Comparison of ENCODE assay signal across 17 cellular contexts in the genomic region with DNA sequence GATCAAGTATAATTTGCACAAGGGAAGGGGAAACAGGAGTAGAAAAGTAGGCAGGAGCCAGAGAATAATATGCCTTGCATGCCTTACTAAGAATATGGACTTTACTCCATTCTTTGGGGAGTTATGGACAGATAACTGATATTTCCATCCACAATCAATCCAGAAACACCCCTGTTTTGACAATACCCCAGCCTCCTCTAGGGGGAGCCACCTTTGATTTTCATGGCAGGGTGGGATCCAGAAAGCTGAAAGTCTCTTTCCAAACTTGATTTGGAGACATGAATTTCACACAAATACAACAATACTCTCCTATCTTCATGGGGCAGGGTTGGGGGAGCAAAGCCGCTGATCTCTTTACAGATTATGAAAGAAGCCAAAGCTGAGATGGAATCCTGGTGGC.
DNase-seq lines count a peak whose midpoint lies in the region; ATAC-seq and TF ChIP-seq lines count a peak whose summit lies in the region.
"Had no signal": no experiment of that assay in that cellular context is flagged by ENCODE, and none has a peak within 500 bp of the region (broad histone marks: within the 10 kb centered on the region; RNA-seq: fewer than 3 reads in every experiment).

No MANE protein-coding gene starts in this region.

- no peak overlapping the region for H3K9ac ChIP-seq in PC-3 (ENCODE audit: low read length)
- H3K9ac ChIP-seq: BLaER1 had no signal

- CTCF ChIA-PET in PC-3 (lab: Charles Lee): no interaction called here

- H3K27ac ChIP-seq in GM23338 (ENCODE audit: low read depth) (no peak overlapping the region), PC-3 (ENCODE audit: low read length) (no peak overlapping the region), hepatocyte (no peak overlapping the region), sigmoid colon (no peak overlapping the region)
- H3K27ac ChIP-seq: BLaER1, left ventricle myocardium inferior, uterus had no signal

- no peak for TF ChIP-seq EP300 in sigmoid colon (IDR thresholded peaks at IDR 0.05)

- H3K36me3 ChIP-seq in BE2C (no peaks in the 10 kb centered on the region), GM23338 (ENCODE audit: insufficient read depth) (no peaks in the 10 kb centered on the region), PC-3 (ENCODE audit: low read depth, low read length) (no peaks in the 10 kb centered on the region), hepatocyte (replicated peaks; ENCODE audit: insufficient read depth, low read depth) (no peaks in the 10 kb centered on the region), sigmoid colon (no peaks in the 10 kb centered on the region)
- H3K36me3 ChIP-seq: BLaER1, left ventricle myocardium inferior, uterus had no signal

- ATAC-seq in GM23338 (peak; percentile 58), PC-3 (no peak)
- ATAC-seq: sciatic nerve had no signal

- H3K27me3 Mint-ChIP-seq in GM23338 (ENCODE audit: insufficient read depth, low read depth, poor library complexity): no peaks in the 10 kb centered on the region

- H2AFZ ChIP-seq in GM23338 (peak overlapping the region; percentile 20; the same call in 1 of the 2 replicates), PC-3 (ENCODE audit: low read length) (no peak overlapping the region), hepatocyte (no peak overlapping the region)

- no TSS peak for BruUV-seq in PC-3 (replicated peaks; lab: Mats Ljungman, UMichigan)

- H3K9me3 ChIP-seq in BE2C: no peaks in the 10 kb centered on the region
- H3K9me3 ChIP-seq in PC-3 (ENCODE audit: low read length): no peaks in the 10 kb centered on the region
- H3K9me3 ChIP-seq in hepatocyte (ENCODE audit: low read depth): no peaks in the 10 kb centered on the region
- no peaks in the 10 kb centered on the region for H3K9me3 ChIP-seq in sigmoid colon
- H3K9me3 ChIP-seq: uterus had no signal

- H3F3A ChIP-seq in GM23338 (replicated peaks; ENCODE audit: low read depth) (no peaks in the 10 kb centered on the region), PC-3 (ENCODE audit: low read length, unreplicated experiment) (no peaks in the 10 kb centered on the region)

- POLR2A ChIA-PET in PC-3 (lab: Charles Lee; ENCODE audit: unreplicated experiment): no interaction called here

- H3K4me3 ChIP-seq in BE2C (ENCODE audit: low read depth, low read length) (no peak overlapping the region), GM23338 (no peak overlapping the region), PC-3 (ENCODE audit: low read length) (no peak overlapping the region), hepatocyte (no peak overlapping the region), sigmoid colon (no peak overlapping the region)
- H3K4me3 ChIP-seq: BLaER1, left ventricle myocardium inferior, uterus had no signal

- intact Hi-C loops in PC-3 (cut with micrococcal nuclease): no loop called here
- intact Hi-C loops in sigmoid colon (cut with DNase I): no loop called here

- 81% methylated on average over 1 of the region's 1 CpG for WGBS in hepatocyte (ENCODE audit: low lambda C conversion rate, missing lambda C conversion rate)
- WGBS in sigmoid colon, 2 donors: 65 to 72% methylated on average over 1 of the region's 1 CpG

- TF ChIP-seq POLR2A in sigmoid colon (IDR thresholded peaks at IDR 0.05): no peak

- H3K4me2 ChIP-seq in GM23338: no peak overlapping the region
- no peak overlapping the region for H3K4me2 ChIP-seq in PC-3 (ENCODE audit: low read length)
- H3K4me2 ChIP-seq in hepatocyte: no peak overlapping the region
- H3K4me2 ChIP-seq: BLaER1 had no signal

- H3K27me3 ChIP-seq in BE2C: no peaks in the 10 kb centered on the region
- no peaks in the 10 kb centered on the region for H3K27me3 ChIP-seq in GM23338 (ENCODE audit: insufficient read depth)
- H3K27me3 ChIP-seq in PC-3 (ENCODE audit: low read length): no peaks in the 10 kb centered on the region
- H3K27me3 ChIP-seq in hepatocyte: no peaks in the 10 kb centered on the region
- H3K27me3 ChIP-seq in sigmoid colon: no peaks in the 10 kb centered on the region
- H3K27me3 ChIP-seq: BLaER1, uterus had no signal

- no peaks in the 10 kb centered on the region for H3K9me2 ChIP-seq in GM23338 (ENCODE audit: insufficient read depth)
- H3K9me2 ChIP-seq in PC-3 (replicated peaks; ENCODE audit: low read length): no peaks in the 10 kb centered on the region
- H3K9me2 ChIP-seq in hepatocyte (replicated peaks; ENCODE audit: insufficient read depth): no peaks in the 10 kb centered on the region

- TF ChIP-seq CTCF in BE2C (IDR thresholded peaks at IDR 0.05; ENCODE audit: low read depth, low read length): peak; percentile 31; the same call in 1 of the 2 replicates
- TF ChIP-seq CTCF in GM23338 (conservative IDR thresholded peaks at IDR 0.05; ENCODE audit: low read depth in 2 of 2): peak; percentile 71 to 83
- peak; percentile 59 for TF ChIP-seq CTCF in PC-3 (conservative IDR thresholded peaks at IDR 0.05; ENCODE audit: low read depth, low read length)
- peak; percentile 9 for TF ChIP-seq CTCF in hepatocyte (IDR thresholded peaks at IDR 0.05; ENCODE audit: poor library complexity)
- TF ChIP-seq CTCF in sigmoid colon (IDR thresholded peaks at IDR 0.05): no peak

- H3K36me3 Mint-ChIP-seq in GM23338 (ENCODE audit: low read depth): no peaks in the 10 kb centered on the region

- no peak overlapping the region for H3K27ac Mint-ChIP-seq in GM23338
- H3K27ac Mint-ChIP-seq: activated naive CD4-positive, alpha-beta T cell treated with anti-CD3 and anti-CD28 coated beads for 36 hours; nephron had no signal

- no peak for DNase-seq in BE2C
- DNase-seq in GM23338 (ENCODE audit: low spot score): peak; percentile 58
- no peak for DNase-seq in PC-3
- DNase-seq in hepatocyte (ENCODE audit: low spot score): no peak
- DNase-seq in mucosa of gallbladder (ENCODE audit: low spot score): no peak
- no peak for DNase-seq in sigmoid colon
- no peak for DNase-seq in SHP77 treated with DMSO at 0.1 percent for 48 hours (lab: John Stamatoyannopoulos, UW)
- DNase-seq in NCI-H146 (lab: John Stamatoyannopoulos, UW): no peak
- DNase-seq: activated naive CD4-positive, alpha-beta T cell treated with anti-CD3 and anti-CD28 coated beads for 36 hours; left ventricle myocardium inferior; NCI-H510A; SHP77; stimulated activated naive CD4-positive, alpha-beta T cell; uterus had no signal

- H4K20me1 ChIP-seq in GM23338 (replicated peaks; ENCODE audit: insufficient read depth) (no peaks in the 10 kb centered on the region), PC-3 (ENCODE audit: low read length) (no peaks in the 10 kb centered on the region), hepatocyte (ENCODE audit: insufficient read depth, poor library complexity, severe bottlenecking) (no peaks in the 10 kb centered on the region)
- H4K20me1 ChIP-seq: BLaER1 had no signal

- H3K4me1 ChIP-seq in BE2C (no peaks in the 10 kb centered on the region), GM23338 (ENCODE audit: insufficient read depth) (no peaks in the 10 kb centered on the region), PC-3 (ENCODE audit: insufficient read depth, low read length) (no peaks in the 10 kb centered on the region), hepatocyte (ENCODE audit: insufficient read depth) (no peaks in the 10 kb centered on the region), sigmoid colon (no peaks in the 10 kb centered on the region)
- H3K4me1 ChIP-seq: BLaER1, left ventricle myocardium inferior, uterus had no signal

- H3K9me3 Mint-ChIP-seq in GM23338: no peaks in the 10 kb centered on the region

- H3K4me1 Mint-ChIP-seq in GM23338: no peaks in the 10 kb centered on the region
- H3K4me1 Mint-ChIP-seq: nephron had no signal

- H3K79me2 ChIP-seq in GM23338 (replicated peaks; ENCODE audit: insufficient read depth): no peaks in the 10 kb centered on the region
- no peaks in the 10 kb centered on the region for H3K79me2 ChIP-seq in PC-3 (ENCODE audit: low read length)
- H3K79me2 ChIP-seq in hepatocyte: no peaks in the 10 kb centered on the region

- H3K4me3 Mint-ChIP-seq in GM23338: no peak overlapping the region
- H3K4me3 Mint-ChIP-seq: activated naive CD4-positive, alpha-beta T cell treated with anti-CD3 and anti-CD28 coated beads for 36 hours; nephron had no signal

TF ChIP-seq in GM23338, 12 proteins besides CTCF, POLR2A, EP300 and RAD21 (continues in another document):
- TF ChIP-seq STAT1 (IDR thresholded peaks at IDR 0.05; ENCODE audit: unreplicated experiment) (no peak), ZNF114 (CRISPR knock-in tag; IDR thresholded peaks at IDR 0.05) (no peak), EZH2phosphoT487 (IDR thresholded peaks at IDR 0.05; ENCODE audit: unreplicated experiment) (no peak), NANOG (IDR thresholded peaks at IDR 0.05; ENCODE audit: borderline replicate concordance) (no peak), CREB1 (CRISPR knock-in tag; IDR thresholded peaks at IDR 0.05; ENCODE audit: low read depth) (no peak), JUNB (IDR thresholded peaks at IDR 0.05; ENCODE audit: unreplicated experiment) (no peak), POLR2AphosphoS5 (IDR thresholded peaks at IDR 0.05; ENCODE audit: low read depth) (no peak), EZH2 (IDR thresholded peaks at IDR 0.05; ENCODE audit: low read depth, unreplicated experiment) (no peak)
- TF ChIP-seq, protein P1, sequence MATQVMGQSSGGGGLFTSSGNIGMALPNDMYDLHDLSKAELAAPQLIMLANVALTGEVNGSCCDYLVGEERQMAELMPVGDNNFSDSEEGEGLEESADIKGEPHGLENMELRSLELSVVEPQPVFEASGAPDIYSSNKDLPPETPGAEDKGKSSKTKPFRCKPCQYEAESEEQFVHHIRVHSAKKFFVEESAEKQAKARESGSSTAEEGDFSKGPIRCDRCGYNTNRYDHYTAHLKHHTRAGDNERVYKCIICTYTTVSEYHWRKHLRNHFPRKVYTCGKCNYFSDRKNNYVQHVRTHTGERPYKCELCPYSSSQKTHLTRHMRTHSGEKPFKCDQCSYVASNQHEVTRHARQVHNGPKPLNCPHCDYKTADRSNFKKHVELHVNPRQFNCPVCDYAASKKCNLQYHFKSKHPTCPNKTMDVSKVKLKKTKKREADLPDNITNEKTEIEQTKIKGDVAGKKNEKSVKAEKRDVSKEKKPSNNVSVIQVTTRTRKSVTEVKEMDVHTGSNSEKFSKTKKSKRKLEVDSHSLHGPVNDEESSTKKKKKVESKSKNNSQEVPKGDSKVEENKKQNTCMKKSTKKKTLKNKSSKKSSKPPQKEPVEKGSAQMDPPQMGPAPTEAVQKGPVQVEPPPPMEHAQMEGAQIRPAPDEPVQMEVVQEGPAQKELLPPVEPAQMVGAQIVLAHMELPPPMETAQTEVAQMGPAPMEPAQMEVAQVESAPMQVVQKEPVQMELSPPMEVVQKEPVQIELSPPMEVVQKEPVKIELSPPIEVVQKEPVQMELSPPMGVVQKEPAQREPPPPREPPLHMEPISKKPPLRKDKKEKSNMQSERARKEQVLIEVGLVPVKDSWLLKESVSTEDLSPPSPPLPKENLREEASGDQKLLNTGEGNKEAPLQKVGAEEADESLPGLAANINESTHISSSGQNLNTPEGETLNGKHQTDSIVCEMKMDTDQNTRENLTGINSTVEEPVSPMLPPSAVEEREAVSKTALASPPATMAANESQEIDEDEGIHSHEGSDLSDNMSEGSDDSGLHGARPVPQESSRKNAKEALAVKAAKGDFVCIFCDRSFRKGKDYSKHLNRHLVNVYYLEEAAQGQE (IDR thresholded peaks at IDR 0.05; ENCODE audit: unreplicated experiment): no peak

Comparison
In these comparisons a context has a peak if more than half of its experiments do, and no peak if none do; other contexts are left out.
1. CTCF ChIP-seq: peak in BE2C (single experiment), GM23338 (2 of 2), PC-3 (single experiment) and hepatocyte (single experiment); none in sigmoid colon (0 of 4).